Comparison of ENCODE assay signal across 9 cellular contexts in the genomic region with DNA sequence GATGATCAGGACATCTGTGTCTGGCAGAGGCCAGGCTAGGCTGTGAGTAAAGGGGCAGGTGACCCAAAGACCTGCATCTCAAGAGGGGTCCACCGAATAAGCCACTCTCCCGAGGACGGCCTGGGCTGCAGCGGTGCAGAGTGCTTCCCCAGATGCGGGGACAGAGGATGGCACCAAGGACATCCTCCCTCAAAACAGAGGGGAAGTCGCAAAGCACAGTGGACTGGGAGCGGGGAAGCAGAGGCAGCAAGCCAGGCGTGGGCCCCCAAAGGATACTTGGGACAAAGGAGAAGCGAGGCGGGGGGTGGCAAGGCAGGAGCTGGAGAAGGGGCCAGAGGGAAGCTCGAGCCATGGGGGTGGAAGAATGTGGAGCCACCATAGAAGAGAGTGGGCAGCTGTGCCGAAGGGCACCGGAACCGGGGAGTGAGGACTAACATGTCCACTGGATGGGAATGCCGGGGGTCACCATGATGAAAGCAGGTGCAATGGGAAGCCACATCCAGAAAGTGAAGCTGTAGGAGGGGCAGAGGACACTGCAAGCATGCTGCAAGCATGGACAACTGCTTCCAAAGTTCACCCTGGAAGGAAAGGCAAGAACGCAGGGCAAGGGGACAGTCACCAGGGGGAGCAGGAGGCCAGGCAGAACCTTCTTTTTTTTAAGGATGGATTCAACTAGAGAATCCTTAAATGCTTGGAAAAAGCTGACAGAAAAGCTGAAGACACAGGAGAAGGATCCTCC.
A peak's percentile ranks its signal among the peaks of the same experiment; 100 is the strongest.
DNase-seq lines count a peak whose midpoint lies in the region; ATAC-seq and TF ChIP-seq lines count a peak whose summit lies in the region.
"Had no signal": no experiment of that assay in that cellular context is flagged by ENCODE, and none has a peak within 500 bp of the region (broad histone marks: within the 10 kb centered on the region; RNA-seq: fewer than 3 reads in every experiment).

No MANE protein-coding gene starts in this region.

- no peak for ATAC-seq in GM18505 (IDR thresholded peaks at IDR 0.05; ENCODE audit: unreplicated experiment)
- no peak for ATAC-seq in natural killer cell

- H3K27me3 ChIP-seq in dorsolateral prefrontal cortex = no peaks in the 10 kb centered on the region

- H3K27ac ChIP-seq in dorsolateral prefrontal cortex = peak overlapping the region in 41 of 59 donors; percentile 1 to 79 (median 55)

- TF ChIP-seq POLR2A in GM18505 (IDR thresholded peaks at IDR 0.05; ENCODE audit: borderline replicate concordance, extremely low read depth, insufficient read depth, insufficient read length) = no peak

- no peaks in the 10 kb centered on the region for H3K4me1 Mint-ChIP-seq in natural killer cell

- H3K4me3 ChIP-seq in dorsolateral prefrontal cortex = no peak overlapping the region

- no peaks in the 10 kb centered on the region for H3K9me3 Mint-ChIP-seq in natural killer cell

- TF ChIP-seq CTCF in dorsolateral prefrontal cortex (IDR thresholded peaks at IDR 0.05 in 54 of 56, conservative IDR thresholded peaks at IDR 0.05 in 2 of 56; ENCODE audit: low read depth in 1 of 56, partially characterized antibody in 56 of 56) (peak in 51 of 56 donors; percentile 19 to 67 (median 45)), natural killer cell (IDR thresholded peaks at IDR 0.05) (no peak)

- DNase-seq in DMS 273 (lab: John Stamatoyannopoulos, UW; ENCODE audit: unreplicated experiment) = peak; percentile 16
- DNase-seq in DMS 273 treated with DMSO at 0.1 percent for 48 hours (lab: John Stamatoyannopoulos, UW) = no peak
- peak; percentile 3 for DNase-seq in NCI-H2227 treated with DMSO at 0.1 percent for 48 hours (lab: John Stamatoyannopoulos, UW)
- peak in 1 of 10 donors; percentile 36 for DNase-seq in dorsolateral prefrontal cortex
- DNase-seq in renal cortical epithelial cell (ENCODE audit: low read depth) = peak; percentile 9
- no peak for DNase-seq in central memory CD4-positive, alpha-beta T cell
- DNase-seq in natural killer cell = no peak
- DNase-seq: 8988T had no signal

- H3K4me3 Mint-ChIP-seq in natural killer cell = no peak overlapping the region

- intact Hi-C loops in dorsolateral prefrontal cortex (cut with DNase I) = no loop called here
- intact Hi-C loops in natural killer cell (cut with micrococcal nuclease) = no loop called here

- no peak overlapping the region for H3K27ac Mint-ChIP-seq in natural killer cell

- H3K36me3 Mint-ChIP-seq in natural killer cell = no peaks in the 10 kb centered on the region

- H3K27me3 Mint-ChIP-seq in natural killer cell (ENCODE audit: low read depth in 2 of 2) = no peaks in the 10 kb centered on the region

Comparison
In these comparisons a context has a peak if more than half of its experiments do, and no peak if none do; other contexts are left out.
1. DNase-seq: peak in DMS 273 (single experiment), NCI-H2227 treated with DMSO at 0.1 percent for 48 hours (single experiment) and renal cortical epithelial cell (single experiment); none in DMS 273 treated with DMSO at 0.1 percent for 48 hours (single experiment), central memory CD4-positive, alpha-beta T cell (single experiment) and natural killer cell (single experiment).